In the genomic region with DNA sequence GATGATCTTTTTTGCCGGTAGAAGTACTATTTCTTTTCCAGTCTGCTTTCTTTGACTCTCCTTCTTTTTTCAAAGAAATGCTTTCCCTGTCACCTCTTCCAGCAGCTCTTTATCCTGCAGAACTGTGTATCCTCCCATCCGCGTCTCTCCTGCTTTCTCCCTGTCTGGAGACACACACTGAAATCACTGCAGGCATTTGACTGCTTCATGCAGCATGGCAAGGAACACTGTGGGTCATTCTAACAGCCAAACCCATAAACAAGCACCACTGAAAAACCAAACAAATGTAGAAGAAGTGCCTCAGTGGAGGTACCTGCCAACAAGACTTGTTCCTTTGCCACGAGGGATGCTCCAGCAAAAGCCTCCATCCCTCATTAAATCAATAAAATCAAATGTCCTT, we compare ENCODE assay signal across 15 cellular contexts.
DNase-seq lines count a peak whose midpoint lies in the region; ATAC-seq, FAIRE-seq and TF ChIP-seq lines count a peak whose summit lies in the region.
"Had no signal": no experiment of that assay in that cellular context is flagged by ENCODE, and none has a peak within 500 bp of the region (broad histone marks: within the 10 kb centered on the region; RNA-seq: fewer than 3 reads in every experiment).

No MANE protein-coding gene starts in this region.

- intact Hi-C loops in MCF 10A (cut with micrococcal nuclease) (no loop called here), left colon (cut with DNase I, micrococcal nuclease) (no loop called here)

- H3K27me3 Mint-ChIP-seq in astrocyte (ENCODE audit: low read depth, unreplicated experiment) (no peaks in the 10 kb centered on the region), MCF 10A (ENCODE audit: insufficient read depth, unreplicated experiment) (no peaks in the 10 kb centered on the region)

- no peaks in the 10 kb centered on the region for H3K36me3 Mint-ChIP-seq in astrocyte (ENCODE audit: low read depth, unreplicated experiment)
- no peaks in the 10 kb centered on the region for H3K36me3 Mint-ChIP-seq in MCF 10A (ENCODE audit: insufficient read depth, unreplicated experiment)
- H3K36me3 Mint-ChIP-seq: mesothelial cell of epicardium had no signal

- no peak for ATAC-seq in left colon
- ATAC-seq: effector memory CD8-positive, alpha-beta T cell had no signal

- DNase-seq in NCI-H146 (lab: John Stamatoyannopoulos, UW): peak; percentile 56
- DNase-seq in astrocyte (ENCODE audit: low read depth): no peak
- peak; percentile 32 for DNase-seq in inferior parietal cortex (ENCODE audit: extremely low spot score)
- DNase-seq in retina: peak; percentile 70
- no peak for DNase-seq in HEK293T (ENCODE audit: extremely low spot score)
- no peak for DNase-seq in MCF 10A (ENCODE audit: unreplicated experiment)
- no peak for DNase-seq in left colon
- DNase-seq: amygdala; Caco-2; effector memory CD8-positive, alpha-beta T cell; T-helper 1 cell had no signal

- no TSS peak for BruUV-seq in MCF 10A (replicated peaks; lab: Mats Ljungman, UMichigan)

- no peak overlapping the region for H2AFZ ChIP-seq in astrocyte (ENCODE audit: low read depth, low read length)

- peaks cover 2% of the 10 kb centered on the region for H3K9me3 Mint-ChIP-seq in astrocyte (ENCODE audit: unreplicated experiment)
- no peaks in the 10 kb centered on the region for H3K9me3 Mint-ChIP-seq in MCF 10A (ENCODE audit: unreplicated experiment)
- H3K9me3 Mint-ChIP-seq: effector memory CD8-positive, alpha-beta T cell; mesothelial cell of epicardium had no signal

- peak overlapping the region; percentile 23 for H3K4me2 ChIP-seq in astrocyte (ENCODE audit: low read length)
- H3K4me2 ChIP-seq: KMS-11 had no signal

- POLR2A ChIA-PET in HEK293T (lab: Yijun Ruan, JAX) (interaction anchor here (0.6 to 2.2 kb wide), 2 partner anchors 404 kb away, joined by 4 to 7 read pairs; a partner anchor contains a TSS), MCF 10A (lab: Yijun Ruan, JAX) (interaction anchor here (0.6 kb wide), 1 partner anchor 157 kb away, joined by 3 read pairs; no protein-coding TSS in a partner anchor)

- H3K27me3 ChIP-seq in astrocyte (ENCODE audit: insufficient read depth, low read length): no peaks in the 10 kb centered on the region
- H3K27me3 ChIP-seq: vagina had no signal

- peaks cover 4% of the 10 kb centered on the region for H3K4me1 ChIP-seq in astrocyte (ENCODE audit: insufficient read depth, low read length)
- H3K4me1 ChIP-seq: Caco-2, vagina had no signal

- H3K27ac Mint-ChIP-seq in astrocyte (ENCODE audit: unreplicated experiment) (no peak overlapping the region), MCF 10A (ENCODE audit: low read depth, unreplicated experiment) (no peak overlapping the region)
- H3K27ac Mint-ChIP-seq: effector memory CD8-positive, alpha-beta T cell; mesothelial cell of epicardium had no signal

- CTCF ChIA-PET in HEK293T (lab: Yijun Ruan, JAX): interaction anchor here (1.5 kb wide), 1 partner anchor 405 kb away, joined by 4 read pairs; no protein-coding TSS in a partner anchor
- CTCF ChIA-PET in MCF 10A (lab: Yijun Ruan, JAX): no interaction called here

- H4K20me1 ChIP-seq in astrocyte (ENCODE audit: insufficient read depth, low read length): no peaks in the 10 kb centered on the region

- H3K4me3 Mint-ChIP-seq in astrocyte (ENCODE audit: unreplicated experiment) (no peak overlapping the region), MCF 10A (ENCODE audit: unreplicated experiment) (no peak overlapping the region)
- H3K4me3 Mint-ChIP-seq: effector memory CD8-positive, alpha-beta T cell; mesothelial cell of epicardium had no signal

- H3K79me2 ChIP-seq in astrocyte (ENCODE audit: insufficient read depth, low read length): no peaks in the 10 kb centered on the region

- no peak for FAIRE-seq in astrocyte (lab: Jason Lieb, UNC)
- FAIRE-seq: islet of Langerhans had no signal

- no peak for TF ChIP-seq CTCF in astrocyte (IDR thresholded peaks at IDR 0.05; ENCODE audit: insufficient read depth, low read depth, low read length)
- no peak for TF ChIP-seq CTCF in MCF 10A (IDR thresholded peaks at IDR 0.05; ENCODE audit: unreplicated experiment)

- H3K9me3 ChIP-seq in astrocyte (ENCODE audit: insufficient read depth, low read depth, low read length): no peaks in the 10 kb centered on the region
- H3K9me3 ChIP-seq: vagina had no signal

- H3K4me3 ChIP-seq in astrocyte (ENCODE audit: insufficient read depth, low read depth, low read length): no peak overlapping the region
- H3K4me3 ChIP-seq: vagina had no signal

- no peaks in the 10 kb centered on the region for H3K36me3 ChIP-seq in astrocyte (ENCODE audit: insufficient read depth, low read length)
- H3K36me3 ChIP-seq: vagina had no signal

- H3K4me1 Mint-ChIP-seq in astrocyte (ENCODE audit: low read depth, unreplicated experiment): peaks cover 32% of the 10 kb centered on the region
- H3K4me1 Mint-ChIP-seq in MCF 10A (ENCODE audit: insufficient read depth, unreplicated experiment): no peaks in the 10 kb centered on the region

- no peak overlapping the region for H3K27ac ChIP-seq in astrocyte (ENCODE audit: low read depth, low read length)
- H3K27ac ChIP-seq: KMS-11, vagina had no signal

- H3K9ac ChIP-seq in astrocyte (ENCODE audit: low read length): no peak overlapping the region
- H3K9ac ChIP-seq: KMS-11 had no signal

TF ChIP-seq in HEK293T, 16 proteins besides CTCF, POLR2A, EP300 and RAD21:
- TF ChIP-seq HDGF (IDR thresholded peaks at IDR 0.05; ENCODE audit: borderline replicate concordance) (no peak), FOXM1 (IDR thresholded peaks at IDR 0.05; ENCODE audit: borderline replicate concordance) (no peak), ZNF384 (IDR thresholded peaks at IDR 0.05) (no peak), ARNT (IDR thresholded peaks at IDR 0.05) (no peak), CTBP1 (IDR thresholded peaks at IDR 0.05; ENCODE audit: borderline replicate concordance) (no peak), FOXA1 (IDR thresholded peaks at IDR 0.05) (no peak), ELF4 (IDR thresholded peaks at IDR 0.05) (no peak), SP1 (IDR thresholded peaks at IDR 0.05) (no peak), SUZ12 (IDR thresholded peaks at IDR 0.05) (no peak), FOXK2 (IDR thresholded peaks at IDR 0.05) (no peak), NFRKB (IDR thresholded peaks at IDR 0.05) (no peak), TARDBP (IDR thresholded peaks at IDR 0.05) (no peak), BHLHE40 (IDR thresholded peaks at IDR 0.05; ENCODE audit: borderline replicate concordance) (no peak), LEF1 (IDR thresholded peaks at IDR 0.05; ENCODE audit: borderline replicate concordance) (no peak), L3MBTL2 (conservative IDR thresholded peaks at IDR 0.05) (no peak)
- TF ChIP-seq, protein P1, sequence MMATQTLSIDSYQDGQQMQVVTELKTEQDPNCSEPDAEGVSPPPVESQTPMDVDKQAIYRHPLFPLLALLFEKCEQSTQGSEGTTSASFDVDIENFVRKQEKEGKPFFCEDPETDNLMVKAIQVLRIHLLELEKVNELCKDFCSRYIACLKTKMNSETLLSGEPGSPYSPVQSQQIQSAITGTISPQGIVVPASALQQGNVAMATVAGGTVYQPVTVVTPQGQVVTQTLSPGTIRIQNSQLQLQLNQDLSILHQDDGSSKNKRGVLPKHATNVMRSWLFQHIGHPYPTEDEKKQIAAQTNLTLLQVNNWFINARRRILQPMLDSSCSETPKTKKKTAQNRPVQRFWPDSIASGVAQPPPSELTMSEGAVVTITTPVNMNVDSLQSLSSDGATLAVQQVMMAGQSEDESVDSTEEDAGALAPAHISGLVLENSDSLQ (IDR thresholded peaks at IDR 0.05): no peak

Comparison
In these comparisons a context has a peak if more than half of its experiments do, and no peak if none do; other contexts are left out.
1. DNase-seq: peak in NCI-H146 (single experiment), inferior parietal cortex (single experiment) and retina (single experiment); none in astrocyte (single experiment), HEK293T (single experiment), MCF 10A (single experiment) and left colon (0 of 2).